8 cellular contexts compared by ENCODE assay signal in genomic region chr1:6037338-6037762, GRCh38. TPM values are rescaled to one million over a fixed set of nuclear protein-coding genes. Genes with fewer than 3 reads are reported as not detected.
DNase-seq lines count a peak whose midpoint lies in the region; ATAC-seq and TF ChIP-seq lines count a peak whose summit lies in the region.

No MANE protein-coding gene starts in this region.

- intact Hi-C loops in posterior vena cava (cut with DNase I), result loop anchor here in 1 of 2 donors (5.0 kb wide), 1 partner anchor 465 kb away; no protein-coding TSS in a partner anchor

- TF ChIP-seq CTCF in GM20000 (IDR thresholded peaks at IDR 0.05; ENCODE audit: extremely low read depth, missing control alignments) (no peak), fibroblast of pulmonary artery (IDR thresholded peaks at IDR 0.05; ENCODE audit: low read length, missing control alignments) (no peak)

- no peak for ATAC-seq in GM21723 (IDR thresholded peaks at IDR 0.05; ENCODE audit: unreplicated experiment)

- H3K4me3 ChIP-seq in fibroblast of pulmonary artery (replicated peaks; ENCODE audit: low read depth, low read length), result no peak overlapping the region

- DNase-seq in COLO668 (lab: John Stamatoyannopoulos, UW; ENCODE audit: unreplicated experiment) (peak; percentile 36), GM20000 (ENCODE audit: low spot score) (peak; percentile 67), NCI-H1436 (lab: John Stamatoyannopoulos, UW) (peak; percentile 63), fibroblast of pulmonary artery (ENCODE audit: low read depth) (peak; percentile 53), SKM-1 (lab: John Stamatoyannopoulos, UW; ENCODE audit: unreplicated experiment) (no peak), posterior vena cava (ENCODE audit: low spot score) (no peak), activated gamma-delta T cell (lab: John Stamatoyannopoulos, UW) (no peak)

RNA-seq across cellular contexts. Expression of gene KCNAB2, which starts 8.3 kb away (rescaled TPM):
- 10 to 100 TPM; 13.5 to 21.8 TPM for total RNA-seq in posterior vena cava

RNA-seq across cellular contexts. Expression of gene NPHP4, which starts 45.1 kb away (rescaled TPM):
- total RNA-seq in posterior vena cava, result 1 to 10 TPM; 6.9 to 7.7 TPM

Comparison
In these comparisons a context has a peak if more than half of its experiments do, and no peak if none do; other contexts are left out.
1. DNase-seq: peak in COLO668 (single experiment), GM20000 (single experiment), NCI-H1436 (single experiment) and fibroblast of pulmonary artery (single experiment); none in SKM-1 (single experiment), posterior vena cava (single experiment) and activated gamma-delta T cell (single experiment).